15 cellular contexts compared by ENCODE assay signal in the genomic region with DNA sequence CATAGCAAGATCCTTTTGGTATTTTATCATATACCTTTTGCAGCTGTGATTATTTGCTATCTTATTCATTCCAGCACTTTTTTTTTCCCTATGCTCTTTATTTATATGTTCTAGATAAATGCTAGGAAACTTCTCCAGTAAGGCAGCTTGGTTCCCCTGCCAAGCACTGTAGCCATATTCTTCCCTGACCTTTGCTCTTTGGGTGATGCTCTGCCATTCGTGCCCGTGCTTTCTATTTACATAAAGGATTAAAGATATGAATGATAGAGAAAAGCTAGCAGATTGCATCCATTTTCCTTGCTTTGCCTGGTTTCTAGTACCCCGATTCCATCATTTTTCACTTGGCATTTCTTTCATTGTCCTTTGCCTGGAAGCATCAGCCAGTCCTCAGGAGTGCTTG. TPM values are rescaled to one million over a fixed set of nuclear protein-coding genes. Genes with fewer than 3 reads are reported as not detected.
DNase-seq lines count a peak whose midpoint lies in the region; ATAC-seq, FAIRE-seq and TF ChIP-seq lines count a peak whose summit lies in the region.
"Had no signal": no experiment of that assay in that cellular context is flagged by ENCODE, and none has a peak within 500 bp of the region (broad histone marks: within the 10 kb centered on the region; RNA-seq: fewer than 3 reads in every experiment).

No MANE protein-coding gene starts in this region.

- TF ChIP-seq CTCF in A549 (IDR thresholded peaks at IDR 0.05) = no peak
- TF ChIP-seq CTCF in fibroblast of villous mesenchyme (IDR thresholded peaks at IDR 0.05; ENCODE audit: insufficient read depth, low read depth, low read length) = no peak
- TF ChIP-seq CTCF in neutrophil (IDR thresholded peaks at IDR 0.05) = no peak

- TF ChIP-seq POLR2A in A549 (IDR thresholded peaks at IDR 0.05; ENCODE audit: low read length) = no peak

- no peak for ATAC-seq in A549
- no peak for ATAC-seq in GM18907 (IDR thresholded peaks at IDR 0.05; ENCODE audit: unreplicated experiment)
- ATAC-seq: GM23338, K562 had no signal

- no peak for TF ChIP-seq RAD21 in A549 (conservative IDR thresholded peaks at IDR 0.05 in 1 of 2, IDR thresholded peaks at IDR 0.05 in 1 of 2)

- H3K4me1 ChIP-seq in A549 (peaks cover 10% of the 10 kb centered on the region; the same call in 2 of the 3 replicates), HAP-1 (peaks cover 8% of the 10 kb centered on the region; the same call in 1 of the 2 replicates), neutrophil (ENCODE audit: control insufficient read depth in 1 of 2, insufficient read depth in 1 of 2, low read depth in 1 of 2, low read length in 1 of 2) (peaks cover 7 to 13% of the 10 kb centered on the region in 2 experiments)

- no peak for TF ChIP-seq EP300 in A549 (IDR thresholded peaks at IDR 0.05)

- H3K9me3 ChIP-seq in A549 = no peaks in the 10 kb centered on the region
- no peaks in the 10 kb centered on the region for H3K9me3 ChIP-seq in HAP-1
- H3K9me3 ChIP-seq in neutrophil = no peaks in the 10 kb centered on the region

- H3K4me3 ChIP-seq in A549 (no peak overlapping the region), HAP-1 (no peak overlapping the region), fibroblast of villous mesenchyme (ENCODE audit: low read depth, low read length) (no peak overlapping the region), neutrophil (ENCODE audit: low read depth in 1 of 2, low read length in 1 of 2) (no peak overlapping the region)
- H3K4me3 ChIP-seq: GM23338, K562 had no signal

- CTCF ChIA-PET in A549 (lab: Yijun Ruan, JAX) = interaction anchor here (1.8 to 2.1 kb wide), 2 partner anchors 9 to 43 kb away, joined by 5 read pairs; a partner anchor contains a TSS

- no peak for DNase-seq in A549 (ENCODE audit: low read depth in 1 of 2, low spot score in 1 of 2)
- peak; percentile 10 to 12 for DNase-seq in HAP-1 (ENCODE audit: low spot score in 2 of 2)
- peak; percentile 19 for DNase-seq in fibroblast of villous mesenchyme (ENCODE audit: low read depth)
- DNase-seq in H4 (ENCODE audit: low spot score) = no peak
- no peak for DNase-seq in ACHN
- DNase-seq: 8988T; Calu3; CD4-positive, alpha-beta memory T cell; H7 had no signal

- peaks cover 16% of the 10 kb centered on the region for H3K36me3 ChIP-seq in HAP-1 (replicated peaks)
- peaks cover 22% of the 10 kb centered on the region for H3K36me3 ChIP-seq in neutrophil

- peak overlapping the region; percentile 13; the same call in 1 of the 3 replicates for H3K4me2 ChIP-seq in A549
- H3K4me2 ChIP-seq: GM23338 had no signal

- in situ Hi-C loops in HAP-1 (cut with MboI; ENCODE audit: low sequenced_read_pairs) (no loop called here), ACHN (cut with HindIII; ENCODE audit: low pct_ligation_motif_present, low pct_unique_long_range_greater_than_20kb, low sequenced_read_pairs) (no loop called here)

- no peak for FAIRE-seq in A549 (lab: Jason Lieb, UNC)
- FAIRE-seq: G401.6, GM12891, K562 had no signal

- WGBS in A549 (ENCODE audit: missing lambda C conversion rate) = 32% methylated on average over 3 of the region's 3 CpGs

- POLR2A ChIA-PET in A549 (lab: Yijun Ruan, JAX) = no interaction called here

- H3K27me3 ChIP-seq in HAP-1 (ENCODE audit: low read depth) (no peaks in the 10 kb centered on the region), neutrophil (no peaks in the 10 kb centered on the region)

- H3K27ac ChIP-seq in A549 (no peak overlapping the region), neutrophil (peak overlapping the region; percentile 59)

TF ChIP-seq in A549, 52 proteins besides CTCF, POLR2A, EP300 and RAD21 (continues in another document):
- TF ChIP-seq, protein P1, sequence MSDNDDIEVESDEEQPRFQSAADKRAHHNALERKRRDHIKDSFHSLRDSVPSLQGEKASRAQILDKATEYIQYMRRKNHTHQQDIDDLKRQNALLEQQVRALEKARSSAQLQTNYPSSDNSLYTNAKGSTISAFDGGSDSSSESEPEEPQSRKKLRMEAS (IDR thresholded peaks at IDR 0.05) = no peak
- TF ChIP-seq, protein P2, sequence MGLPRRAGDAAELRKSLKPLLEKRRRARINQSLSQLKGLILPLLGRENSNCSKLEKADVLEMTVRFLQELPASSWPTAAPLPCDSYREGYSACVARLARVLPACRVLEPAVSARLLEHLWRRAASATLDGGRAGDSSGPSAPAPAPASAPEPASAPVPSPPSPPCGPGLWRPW (IDR thresholded peaks at IDR 0.05) = no peak
- TF ChIP-seq, protein P3, sequence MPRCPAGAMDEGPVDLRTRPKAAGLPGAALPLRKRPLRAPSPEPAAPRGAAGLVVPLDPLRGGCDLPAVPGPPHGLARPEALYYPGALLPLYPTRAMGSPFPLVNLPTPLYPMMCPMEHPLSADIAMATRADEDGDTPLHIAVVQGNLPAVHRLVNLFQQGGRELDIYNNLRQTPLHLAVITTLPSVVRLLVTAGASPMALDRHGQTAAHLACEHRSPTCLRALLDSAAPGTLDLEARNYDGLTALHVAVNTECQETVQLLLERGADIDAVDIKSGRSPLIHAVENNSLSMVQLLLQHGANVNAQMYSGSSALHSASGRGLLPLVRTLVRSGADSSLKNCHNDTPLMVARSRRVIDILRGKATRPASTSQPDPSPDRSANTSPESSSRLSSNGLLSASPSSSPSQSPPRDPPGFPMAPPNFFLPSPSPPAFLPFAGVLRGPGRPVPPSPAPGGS (IDR thresholded peaks at IDR 0.05) = no peak
- TF ChIP-seq HOXB5 (CRISPR knock-in tag; IDR thresholded peaks at IDR 0.05) = no peak
- no peak for TF ChIP-seq NR3C1 (IDR thresholded peaks at IDR 0.05)
- TF ChIP-seq KDM5A (IDR thresholded peaks at IDR 0.05) = no peak
- TF ChIP-seq, protein P4, sequence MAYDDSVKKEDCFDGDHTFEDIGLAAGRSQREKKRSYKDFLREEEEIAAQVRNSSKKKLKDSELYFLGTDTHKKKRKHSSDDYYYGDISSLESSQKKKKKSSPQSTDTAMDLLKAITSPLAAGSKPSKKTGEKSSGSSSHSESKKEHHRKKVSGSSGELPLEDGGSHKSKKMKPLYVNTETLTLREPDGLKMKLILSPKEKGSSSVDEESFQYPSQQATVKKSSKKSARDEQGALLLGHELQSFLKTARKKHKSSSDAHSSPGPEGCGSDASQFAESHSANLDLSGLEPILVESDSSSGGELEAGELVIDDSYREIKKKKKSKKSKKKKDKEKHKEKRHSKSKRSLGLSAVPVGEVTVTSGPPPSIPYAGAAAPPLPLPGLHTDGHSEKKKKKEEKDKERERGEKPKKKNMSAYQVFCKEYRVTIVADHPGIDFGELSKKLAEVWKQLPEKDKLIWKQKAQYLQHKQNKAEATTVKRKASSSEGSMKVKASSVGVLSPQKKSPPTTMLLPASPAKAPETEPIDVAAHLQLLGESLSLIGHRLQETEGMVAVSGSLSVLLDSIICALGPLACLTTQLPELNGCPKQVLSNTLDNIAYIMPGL (CRISPR knock-in tag; IDR thresholded peaks at IDR 0.05; ENCODE audit: borderline replicate concordance) = no peak
- TF ChIP-seq EHF (CRISPR knock-in tag; IDR thresholded peaks at IDR 0.05) = no peak
- no peak for TF ChIP-seq KDM1A (IDR thresholded peaks at IDR 0.05; ENCODE audit: low read depth)
- no peak for TF ChIP-seq JUNB (IDR thresholded peaks at IDR 0.05)
- no peak for TF ChIP-seq NPAS2 (CRISPR knock-in tag; IDR thresholded peaks at IDR 0.05; ENCODE audit: borderline replicate concordance)
- no peak for TF ChIP-seq ESRRA (IDR thresholded peaks at IDR 0.05; ENCODE audit: borderline replicate concordance, low read length)
- TF ChIP-seq RCOR1 (IDR thresholded peaks at IDR 0.05; ENCODE audit: low read depth, low read length) = no peak
- TF ChIP-seq JUN (IDR thresholded peaks at IDR 0.05) = no peak
- no peak for TF ChIP-seq BHLHE40 (IDR thresholded peaks at IDR 0.05; ENCODE audit: low read depth, low read length)
- TF ChIP-seq RFX5 (IDR thresholded peaks at IDR 0.05) = no peak
- TF ChIP-seq, protein P5, sequence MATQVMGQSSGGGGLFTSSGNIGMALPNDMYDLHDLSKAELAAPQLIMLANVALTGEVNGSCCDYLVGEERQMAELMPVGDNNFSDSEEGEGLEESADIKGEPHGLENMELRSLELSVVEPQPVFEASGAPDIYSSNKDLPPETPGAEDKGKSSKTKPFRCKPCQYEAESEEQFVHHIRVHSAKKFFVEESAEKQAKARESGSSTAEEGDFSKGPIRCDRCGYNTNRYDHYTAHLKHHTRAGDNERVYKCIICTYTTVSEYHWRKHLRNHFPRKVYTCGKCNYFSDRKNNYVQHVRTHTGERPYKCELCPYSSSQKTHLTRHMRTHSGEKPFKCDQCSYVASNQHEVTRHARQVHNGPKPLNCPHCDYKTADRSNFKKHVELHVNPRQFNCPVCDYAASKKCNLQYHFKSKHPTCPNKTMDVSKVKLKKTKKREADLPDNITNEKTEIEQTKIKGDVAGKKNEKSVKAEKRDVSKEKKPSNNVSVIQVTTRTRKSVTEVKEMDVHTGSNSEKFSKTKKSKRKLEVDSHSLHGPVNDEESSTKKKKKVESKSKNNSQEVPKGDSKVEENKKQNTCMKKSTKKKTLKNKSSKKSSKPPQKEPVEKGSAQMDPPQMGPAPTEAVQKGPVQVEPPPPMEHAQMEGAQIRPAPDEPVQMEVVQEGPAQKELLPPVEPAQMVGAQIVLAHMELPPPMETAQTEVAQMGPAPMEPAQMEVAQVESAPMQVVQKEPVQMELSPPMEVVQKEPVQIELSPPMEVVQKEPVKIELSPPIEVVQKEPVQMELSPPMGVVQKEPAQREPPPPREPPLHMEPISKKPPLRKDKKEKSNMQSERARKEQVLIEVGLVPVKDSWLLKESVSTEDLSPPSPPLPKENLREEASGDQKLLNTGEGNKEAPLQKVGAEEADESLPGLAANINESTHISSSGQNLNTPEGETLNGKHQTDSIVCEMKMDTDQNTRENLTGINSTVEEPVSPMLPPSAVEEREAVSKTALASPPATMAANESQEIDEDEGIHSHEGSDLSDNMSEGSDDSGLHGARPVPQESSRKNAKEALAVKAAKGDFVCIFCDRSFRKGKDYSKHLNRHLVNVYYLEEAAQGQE (IDR thresholded peaks at IDR 0.05) = no peak

RNA-seq across cellular contexts. Expression of a gene that starts 42.2 kb away (rescaled TPM):
- polyA plus RNA-seq in A549 (2011; rRNA removed) (28.5 and 35.8 TPM in 2 replicates), A549 (2017; fragmentation: RNase III; extraction: RNeasy Plus Mini Kit Qiagen cat#74134 plus additional on column Dnase treatment) (31.2 to 41.9 TPM (median 37.3 TPM) in 3 replicates)
- 25.8 and 32.5 TPM in 2 replicates for polyA plus RNA-seq in A549 (2012; cell fraction: cytosol; rRNA removed)
- polyA plus RNA-seq in A549 (2012; cell fraction: nucleus; rRNA removed) = 45.2 TPM in 2 replicates
- polyA minus RNA-seq in A549 (2011; rRNA and poly(A)+ RNA removed) = 67.5 and 73.5 TPM in 2 replicates
- 11.6 and 12.1 TPM in 2 replicates for total RNA-seq in fibroblast of villous mesenchyme
- 5.7 and 15.9 TPM in 2 replicates for total RNA-seq in H4 (2014; rRNA removed; shearing (Covaris generic))

RNA-seq across cellular contexts. Expression of a gene that starts 56.8 kb away (rescaled TPM):
- polyA plus RNA-seq in A549 (2011; rRNA removed) (32.2 and 33.1 TPM in 2 replicates), A549 (2017; fragmentation: RNase III; extraction: RNeasy Plus Mini Kit Qiagen cat#74134 plus additional on column Dnase treatment) (27.1 to 35.1 TPM (median 31.6 TPM) in 3 replicates)
- polyA plus RNA-seq in A549 (2012; cell fraction: cytosol; rRNA removed) = 17.8 and 22.4 TPM in 2 replicates
- polyA plus RNA-seq in A549 (2012; cell fraction: nucleus; rRNA removed) = 37.9 and 39.8 TPM in 2 replicates
- polyA minus RNA-seq in A549 (2011; rRNA and poly(A)+ RNA removed) = 22.3 and 25.9 TPM in 2 replicates
- total RNA-seq in fibroblast of villous mesenchyme = 3.5 and 4.2 TPM in 2 replicates
- 10.1 and 10.3 TPM in 2 replicates for total RNA-seq in H4 (2014; rRNA removed; shearing (Covaris generic))

Comparison
In these comparisons a context has a peak if more than half of its experiments do, and no peak if none do; other contexts are left out.
1. DNase-seq: peak in HAP-1 (2 of 2) and fibroblast of villous mesenchyme (single experiment); none in A549 (0 of 2), H4 (single experiment) and ACHN (single experiment).